ENCODE assay signal across 28 cellular contexts in the genomic region with DNA sequence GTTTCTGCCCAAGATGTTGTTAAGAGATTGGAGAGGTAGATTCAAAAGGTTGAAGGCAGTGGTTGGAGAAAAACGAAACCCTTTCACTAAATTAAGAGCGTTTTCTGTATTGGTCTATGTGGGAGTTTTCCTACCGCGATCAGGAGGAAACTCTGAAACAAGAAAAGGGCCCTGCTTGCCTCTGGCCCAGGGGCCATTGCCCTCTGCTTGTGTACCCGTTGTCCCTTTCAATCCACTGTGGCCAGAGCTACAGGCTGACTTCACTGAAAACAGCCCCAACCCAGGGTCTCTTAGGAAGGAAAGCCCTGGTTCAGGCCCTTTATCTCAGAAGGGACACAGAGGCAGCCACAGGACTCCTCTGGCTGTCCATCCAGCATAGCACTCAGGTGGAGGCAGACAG.
"Had no signal": no experiment of that assay in that cellular context is flagged by ENCODE, and none has a peak within 500 bp of the region (broad histone marks: within the 10 kb centered on the region; RNA-seq: fewer than 3 reads in every experiment).

No MANE protein-coding gene starts in this region.

- H3K4me1 ChIP-seq: heart right ventricle, left lung, right atrium auricular region, tibial nerve, uterus had no signal

- H3K4me1 Mint-ChIP-seq: mesothelial cell of epicardium; naive B cell; natural killer cell; nephron progenitor cell; stimulated activated naive CD8-positive, alpha-beta T cell treated with anti-CD3 and anti-CD28 coated beads, Interleukin-15, amount 100 ng/mL, for 72 hours had no signal

- H2AFZ ChIP-seq: hepatocyte had no signal

- H3K36me3 Mint-ChIP-seq: mesothelial cell of epicardium; naive B cell; natural killer cell; stimulated activated memory B cell treated with anti-CD40 and anti-IgM and Interleukin-4, amounts not matched to agents 10 μg/mL and 1 μg/mL and 100 μg/mL, for 72 hours; type B pancreatic cell had no signal

- H3K27ac ChIP-seq: heart right ventricle, hepatocyte, left lung, ovary, right atrium auricular region, skin epidermis, tibial nerve, uterus had no signal

- H3K9me3 Mint-ChIP-seq: mesothelial cell of epicardium; naive B cell; natural killer cell; nephron progenitor cell; stimulated activated memory B cell treated with anti-CD40 and anti-IgM and Interleukin-4, amounts not matched to agents 10 μg/mL and 1 μg/mL and 100 μg/mL, for 72 hours; stimulated activated naive CD8-positive, alpha-beta T cell treated with anti-CD3 and anti-CD28 coated beads, Interleukin-15, amount 100 ng/mL, for 72 hours; type B pancreatic cell had no signal

- H3K9me3 ChIP-seq: heart right ventricle, left lung, ovary, right atrium auricular region, tibial nerve, uterus had no signal

- H3K27me3 Mint-ChIP-seq: stimulated activated memory B cell treated with anti-CD40 and anti-IgM and Interleukin-4, amounts not matched to agents 10 μg/mL and 1 μg/mL and 100 μg/mL, for 72 hours; stimulated activated naive CD8-positive, alpha-beta T cell treated with anti-CD3 and anti-CD28 coated beads, Interleukin-15, amount 100 ng/mL, for 72 hours had no signal

- H3K27me3 ChIP-seq: heart right ventricle, hepatocyte, left lung, ovary, right atrium auricular region, tibial nerve, uterus had no signal

- DNase-seq: heart right ventricle; kidney glomerular epithelial cell; left cardiac atrium; mesendoderm; naive B cell; natural killer cell; nephron progenitor cell; ovary; stimulated activated CD4-positive, alpha-beta T cell treated with anti-CD3 and anti-CD28 coated beads, Interleukin-12 subunit alpha, Interleukin-12 subunit beta, amount 100 ng/mL, for 4 hours; stimulated activated CD4-positive, alpha-beta T cell treated with anti-CD3 and anti-CD28 coated beads, Interleukin-2, amount 100 ng/mL, for 48 hours; stimulated activated CD4-positive, alpha-beta T cell treated with anti-CD3 and anti-CD28 coated beads, Interleukin-4, amount 100 ng/mL, for 4 hours; stimulated activated CD8-positive, alpha-beta memory T cell treated with anti-CD3 and anti-CD28 coated beads, Interleukin-4, amount 100 ng/mL, for 48 hours; stimulated activated naive CD4-positive, alpha-beta T cell treated with Interleukin-2 at 50 U/mL for 16 hours; stimulated activated naive CD8-positive, alpha-beta T cell treated with anti-CD3 and anti-CD28 coated beads, Interleukin-15, amount 100 ng/mL, for 72 hours; substantia nigra; uterus had no signal

- H3K36me3 ChIP-seq: heart right ventricle, left lung, ovary, right atrium auricular region, tibial nerve, uterus had no signal

- H3K4me3 ChIP-seq: heart right ventricle, hepatocyte, left lung, lung, ovary, right atrium auricular region, skin epidermis, tibial nerve, uterus had no signal

- H3K27ac Mint-ChIP-seq: mesothelial cell of epicardium; naive B cell; natural killer cell; nephron progenitor cell; progenitor cell of endocrine pancreas; stimulated activated memory B cell treated with anti-CD40 and anti-IgM and Interleukin-4, amounts not matched to agents 10 μg/mL and 1 μg/mL and 100 μg/mL, for 72 hours; type B pancreatic cell had no signal

- H3K79me2 ChIP-seq: hepatocyte had no signal

- H3K4me2 ChIP-seq: hepatocyte had no signal

- FAIRE-seq: keratinocyte had no signal

- ATAC-seq: left cardiac atrium, natural killer cell, sciatic nerve had no signal

- H3K4me3 Mint-ChIP-seq: mesothelial cell of epicardium; natural killer cell; nephron progenitor cell; stimulated activated memory B cell treated with anti-CD40 and anti-IgM and Interleukin-4, amounts not matched to agents 10 μg/mL and 1 μg/mL and 100 μg/mL, for 72 hours; stimulated activated naive CD8-positive, alpha-beta T cell treated with anti-CD3 and anti-CD28 coated beads, Interleukin-15, amount 100 ng/mL, for 72 hours; type B pancreatic cell had no signal
